1 cellular context compared by ENCODE assay signal in the genomic region with DNA sequence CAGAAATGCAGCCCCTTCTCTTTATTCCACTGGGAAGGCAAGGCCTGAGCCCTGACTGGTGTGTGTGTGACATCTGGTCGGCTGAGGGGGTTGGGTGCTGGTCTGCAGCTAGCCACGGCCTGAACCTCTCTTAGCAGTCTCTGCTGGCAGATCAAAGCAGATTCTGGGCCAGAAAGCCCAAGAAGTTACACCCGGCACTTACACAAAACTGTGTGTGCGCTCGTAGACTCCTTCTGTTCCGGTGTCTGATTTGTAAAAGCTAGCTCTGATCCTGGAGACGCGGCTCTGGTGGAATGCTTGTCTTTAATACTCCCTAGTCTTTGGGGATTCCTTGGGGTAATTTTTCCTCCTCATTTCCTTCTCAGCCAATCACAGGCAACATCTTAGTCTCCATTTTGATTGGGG.
TF ChIP-seq lines count a peak whose summit lies in the region.

No MANE protein-coding gene starts in this region.

TF ChIP-seq in HepG2, 621 proteins besides CTCF, POLR2A, EP300 and RAD21:
- TF ChIP-seq PAX8 (CRISPR knock-in tag; IDR thresholded peaks at IDR 0.05; ENCODE audit: borderline replicate concordance) (no peak), HDAC2 (CRISPR knock-in tag; IDR thresholded peaks at IDR 0.05) (no peak), MYNN (CRISPR knock-in tag; IDR thresholded peaks at IDR 0.05; ENCODE audit: low read depth) (no peak), ZSCAN9 (CRISPR knock-in tag; IDR thresholded peaks at IDR 0.05; ENCODE audit: borderline replicate concordance) (no peak), SP140L (CRISPR knock-in tag; IDR thresholded peaks at IDR 0.05; ENCODE audit: borderline replicate concordance) (no peak), ZBTB7B (CRISPR knock-in tag; IDR thresholded peaks at IDR 0.05) (no peak), ZNF12 (CRISPR knock-in tag; IDR thresholded peaks at IDR 0.05) (no peak), ZNF788 (CRISPR knock-in tag; IDR thresholded peaks at IDR 0.05; ENCODE audit: borderline replicate concordance) (no peak), ZNF367 (CRISPR knock-in tag; IDR thresholded peaks at IDR 0.05; ENCODE audit: borderline replicate concordance) (no peak), CHD4 (IDR thresholded peaks at IDR 0.05; ENCODE audit: borderline replicate concordance, low read length) (no peak), ATF5 (CRISPR knock-in tag; IDR thresholded peaks at IDR 0.05; ENCODE audit: low read depth) (no peak), TBL1XR1 (IDR thresholded peaks at IDR 0.05; ENCODE audit: borderline replicate concordance, low read length, partially characterized antibody) (no peak), FOXP1 (IDR thresholded peaks at IDR 0.05) (no peak), FOXP1 (CRISPR knock-in tag; IDR thresholded peaks at IDR 0.05) (no peak), NFATC3 (CRISPR knock-in tag; IDR thresholded peaks at IDR 0.05) (no peak), MEIS1 (CRISPR knock-in tag; IDR thresholded peaks at IDR 0.05; ENCODE audit: borderline replicate concordance) (no peak), ZNF142 (CRISPR knock-in tag; IDR thresholded peaks at IDR 0.05) (no peak)
- TF ChIP-seq, protein P1, sequence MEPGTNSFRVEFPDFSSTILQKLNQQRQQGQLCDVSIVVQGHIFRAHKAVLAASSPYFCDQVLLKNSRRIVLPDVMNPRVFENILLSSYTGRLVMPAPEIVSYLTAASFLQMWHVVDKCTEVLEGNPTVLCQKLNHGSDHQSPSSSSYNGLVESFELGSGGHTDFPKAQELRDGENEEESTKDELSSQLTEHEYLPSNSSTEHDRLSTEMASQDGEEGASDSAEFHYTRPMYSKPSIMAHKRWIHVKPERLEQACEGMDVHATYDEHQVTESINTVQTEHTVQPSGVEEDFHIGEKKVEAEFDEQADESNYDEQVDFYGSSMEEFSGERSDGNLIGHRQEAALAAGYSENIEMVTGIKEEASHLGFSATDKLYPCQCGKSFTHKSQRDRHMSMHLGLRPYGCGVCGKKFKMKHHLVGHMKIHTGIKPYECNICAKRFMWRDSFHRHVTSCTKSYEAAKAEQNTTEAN (CRISPR knock-in tag; conservative IDR thresholded peaks at IDR 0.05), result no peak
- TF ChIP-seq, protein P2, sequence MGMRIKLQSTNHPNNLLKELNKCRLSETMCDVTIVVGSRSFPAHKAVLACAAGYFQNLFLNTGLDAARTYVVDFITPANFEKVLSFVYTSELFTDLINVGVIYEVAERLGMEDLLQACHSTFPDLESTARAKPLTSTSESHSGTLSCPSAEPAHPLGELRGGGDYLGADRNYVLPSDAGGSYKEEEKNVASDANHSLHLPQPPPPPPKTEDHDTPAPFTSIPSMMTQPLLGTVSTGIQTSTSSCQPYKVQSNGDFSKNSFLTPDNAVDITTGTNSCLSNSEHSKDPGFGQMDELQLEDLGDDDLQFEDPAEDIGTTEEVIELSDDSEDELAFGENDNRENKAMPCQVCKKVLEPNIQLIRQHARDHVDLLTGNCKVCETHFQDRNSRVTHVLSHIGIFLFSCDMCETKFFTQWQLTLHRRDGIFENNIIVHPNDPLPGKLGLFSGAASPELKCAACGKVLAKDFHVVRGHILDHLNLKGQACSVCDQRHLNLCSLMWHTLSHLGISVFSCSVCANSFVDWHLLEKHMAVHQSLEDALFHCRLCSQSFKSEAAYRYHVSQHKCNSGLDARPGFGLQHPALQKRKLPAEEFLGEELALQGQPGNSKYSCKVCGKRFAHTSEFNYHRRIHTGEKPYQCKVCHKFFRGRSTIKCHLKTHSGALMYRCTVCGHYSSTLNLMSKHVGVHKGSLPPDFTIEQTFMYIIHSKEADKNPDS (CRISPR knock-in tag; IDR thresholded peaks at IDR 0.05), result no peak
